Comparison of ENCODE assay signal across 8 cellular contexts in genomic region chr7:76303829-76304505, GRCh38. TPM values are rescaled to one million over a fixed set of nuclear protein-coding genes. Genes with fewer than 3 reads are reported as not detected.
DNase-seq lines count a peak whose midpoint lies in the region; ATAC-seq and TF ChIP-seq lines count a peak whose summit lies in the region.

No MANE protein-coding gene starts in this region.

- H3K27ac ChIP-seq in AG04450 (ENCODE audit: low read depth, low read length) (peak overlapping the region; percentile 11), adrenal gland (peak overlapping the region; percentile 85 to 100 (median 97)), left lung (peak overlapping the region; percentile 87 to 100), testis (peak overlapping the region; percentile 100)

- TF ChIP-seq POLR2A in adrenal gland (IDR thresholded peaks at IDR 0.05) (peak in 1 of 2 donors; percentile 25), testis (IDR thresholded peaks at IDR 0.05) (no peak)

- CTCF ChIA-PET in AG04450 (lab: Charles Lee) = interaction anchor here (1.0 to 1.4 kb wide), 3 partner anchors 10 to 126 kb away, joined by 3 to 8 read pairs (median 3); no protein-coding TSS in a partner anchor

- no peak for ATAC-seq in left lung

- H3K4me3 ChIP-seq in AG04450 (ENCODE audit: low read depth, low read length) (peak overlapping the region; percentile 97), adrenal gland (peak overlapping the region in 2 of 4 donors; percentile 81 to 93), left lung (peak overlapping the region; percentile 74 to 93), testis (peak overlapping the region; percentile 79 to 96)

- intact Hi-C loops in adrenal gland (cut with DNase I) = no loop called here
- intact Hi-C loops in left lung (cut with DNase I) = no loop called here
- intact Hi-C loops in testis (cut with DNase I; ENCODE audit: low total_unique reads) = no loop called here

- TF ChIP-seq CTCF in AG04450 (IDR thresholded peaks at IDR 0.05; ENCODE audit: low read depth, low read length) (no peak), adrenal gland (IDR thresholded peaks at IDR 0.05) (no peak), left lung (IDR thresholded peaks at IDR 0.05) (no peak), testis (IDR thresholded peaks at IDR 0.05) (no peak)

- H3K36me3 ChIP-seq in adrenal gland (replicated peaks in 1 of 2) = peaks cover 0 to 7% of the 10 kb centered on the region in 2 donors
- no peaks in the 10 kb centered on the region for H3K36me3 ChIP-seq in left lung
- H3K36me3 ChIP-seq in testis (ENCODE audit: low read depth, missing control alignments) = no peaks in the 10 kb centered on the region

- H3K4me1 ChIP-seq in adrenal gland (replicated peaks in 1 of 2) (peaks cover 22 to 24% of the 10 kb centered on the region in 2 donors), left lung (peaks cover 25 to 26% of the 10 kb centered on the region in 2 donors), testis (peaks cover 8% of the 10 kb centered on the region)

- POLR2A ChIA-PET in AG04450 (lab: Yijun Ruan, JAX) = interaction anchor here (0.7 to 2.2 kb wide), 7 partner anchors 10 to 125 kb away, joined by 3 to 23 read pairs (median 5); no protein-coding TSS in a partner anchor

- DNase-seq in AG04450 (ENCODE audit: low read depth, low spot score) = no peak
- DNase-seq in HK-2 (ENCODE audit: unreplicated experiment) = peak; percentile 58
- DNase-seq in adrenal gland = peak in 5 of 7 donors; percentile 57 to 73 (median 69)
- peak in 1 of 2 donors; percentile 42 for DNase-seq in left lung
- no peak for DNase-seq in testis
- DNase-seq in AG08396 (ENCODE audit: low spot score) = no peak
- no peak for DNase-seq in NCI-H1092 (lab: John Stamatoyannopoulos, UW)
- no peak for DNase-seq in cerebellar cortex (ENCODE audit: low spot score)

- no peaks in the 10 kb centered on the region for H3K27me3 ChIP-seq in AG04450 (ENCODE audit: control insufficient read depth, insufficient read depth, low read length)
- no peaks in the 10 kb centered on the region for H3K27me3 ChIP-seq in adrenal gland
- peaks cover 0 to 17% of the 10 kb centered on the region in 2 donors for H3K27me3 ChIP-seq in left lung
- no peaks in the 10 kb centered on the region for H3K27me3 ChIP-seq in testis

- WGBS in adrenal gland, 4 donors = 22 to 55% (median 38%) methylated on average over 6 to 25 of the region's 25 CpGs
- 25 to 26% methylated on average over 14 to 18 of the region's 25 CpGs for WGBS in testis, 2 donors

- H3K9me3 ChIP-seq in AG04450 (ENCODE audit: control insufficient read depth, insufficient read depth, low read length) (peaks cover 3% of the 10 kb centered on the region; the same call in 1 of the 2 replicates), adrenal gland (replicated peaks in 1 of 3) (no peaks in the 10 kb centered on the region), left lung (no peaks in the 10 kb centered on the region), testis (no peaks in the 10 kb centered on the region)

RNA-seq across cellular contexts. Expression of gene HSPB1, which starts 1.5 kb away (rescaled TPM):
- 290 and 526 TPM in 2 replicates for polyA plus RNA-seq in AG04450 (2011; rRNA removed)
- polyA minus RNA-seq in AG04450 (2011; rRNA and poly(A)+ RNA removed) = 75.3 and 81.1 TPM in 2 replicates
- total RNA-seq in adrenal gland = 1,000 to 10,000 TPM in 1 of 8 donors, 100 to 1,000 TPM in 7; 184 to 1,192 (median 768) TPM
- polyA plus RNA-seq in adrenal gland = 1,000 to 10,000 TPM in 2 of 3 donors, 10 to 100 TPM in 1; 83.3 to 2,276 (median 1,235) TPM
- 100 to 1,000 TPM; 482 to 951 TPM for total RNA-seq in left lung
- 100 to 1,000 TPM; 216 to 245 TPM for total RNA-seq in testis
- 190 TPM for polyA plus RNA-seq in testis (ENCODE audit: insufficient read depth, low read depth, low replicate concordance)

RNA-seq across cellular contexts. Expression of gene YWHAG, which starts 54.8 kb away (rescaled TPM):
- polyA plus RNA-seq in AG04450 (2011; rRNA removed) (91.5 and 91.6 TPM in 2 replicates), adrenal gland (100 to 1,000 TPM in 1 of 3 donors, 10 to 100 TPM in 2; 50.5 to 309 (median 68.6) TPM), testis (ENCODE audit: insufficient read depth, low read depth, low replicate concordance) (67.4 TPM)
- polyA minus RNA-seq in AG04450 (2011; rRNA and poly(A)+ RNA removed) = 117 and 129 TPM in 2 replicates
- total RNA-seq in adrenal gland (100 to 1,000 TPM in 5 of 8 donors, 10 to 100 TPM in 3; 79.5 to 272 (median 130) TPM), left lung (100 to 1,000 TPM; 116 to 160 TPM), testis (10 to 100 TPM; 78.4 to 80.2 TPM)

Comparison
In these comparisons a context has a peak if more than half of its experiments do, and no peak if none do; other contexts are left out.
1. DNase-seq: peak in HK-2 (single experiment) and adrenal gland (5 of 7); none in AG04450 (single experiment), testis (single experiment), AG08396 (single experiment), NCI-H1092 (single experiment) and cerebellar cortex (single experiment).
2. H3K27ac ChIP-seq: peak in every context shown above with its lines; median percentile 100 in testis; 97 in adrenal gland; 94 in left lung; 11 in AG04450.